Comparison of ENCODE assay signal across 8 cellular contexts in genomic region chr3:94069242-94069813, GRCh38. TPM values are rescaled to one million over a fixed set of nuclear protein-coding genes. Genes with fewer than 3 reads are reported as not detected.
DNase-seq lines count a peak whose midpoint lies in the region; ATAC-seq and TF ChIP-seq lines count a peak whose summit lies in the region.

No MANE protein-coding gene starts in this region.

- H3K9me3 ChIP-seq in right atrium auricular region, result no peaks in the 10 kb centered on the region
- H3K9me3 ChIP-seq in fibroblast of lung (ENCODE audit: control insufficient read depth, insufficient read depth, low read depth, low read length), result no peaks in the 10 kb centered on the region

- peak; percentile 53 to 74 for TF ChIP-seq CTCF in right atrium auricular region (IDR thresholded peaks at IDR 0.05)
- peak in 1 of 2 donors; percentile 37 for TF ChIP-seq CTCF in fibroblast of lung (conservative IDR thresholded peaks at IDR 0.05 in 1 of 2, IDR thresholded peaks at IDR 0.05 in 1 of 2; ENCODE audit: low read depth in 1 of 2, low read length in 2 of 2)

- H3K36me3 ChIP-seq in right atrium auricular region, result peaks cover 11% of the 10 kb centered on the region
- H3K36me3 ChIP-seq in fibroblast of lung (ENCODE audit: control insufficient read depth, insufficient read depth, low read length), result no peaks in the 10 kb centered on the region

- intact Hi-C loops in left cardiac atrium (cut with DNase I), result loop anchor here (10.0 kb wide), 2 partner anchors 65 to 165 kb away; no protein-coding TSS in a partner anchor

- no peak for DNase-seq in right atrium auricular region (ENCODE audit: low spot score)
- DNase-seq in left cardiac atrium, result no peak
- peak; percentile 68 for DNase-seq in RKO (ENCODE audit: low spot score)
- DNase-seq in fibroblast of lung (ENCODE audit: low read depth in 2 of 2), result peak; percentile 17 to 57
- peak; percentile 70 for DNase-seq in superior temporal gyrus (ENCODE audit: extremely low spot score)
- no peak for DNase-seq in stimulated activated CD8-positive, alpha-beta memory T cell treated with anti-CD3 and anti-CD28 coated beads, Interleukin-4, amount 100 ng/mL, for 48 hours
- DNase-seq in GF-D8 (lab: John Stamatoyannopoulos, UW), result no peak

- peak overlapping the region; percentile 49 for H3K4me2 ChIP-seq in fibroblast of lung (ENCODE audit: extremely low read depth, insufficient read depth, low read length)

- peaks cover 5% of the 10 kb centered on the region for H3K79me2 ChIP-seq in fibroblast of lung (ENCODE audit: control insufficient read depth, insufficient read depth, low read length)

- H4K20me1 ChIP-seq in fibroblast of lung (ENCODE audit: control insufficient read depth, extremely low read depth, insufficient read depth, low read length), result no peaks in the 10 kb centered on the region

- H3K27me3 ChIP-seq in right atrium auricular region, result no peaks in the 10 kb centered on the region
- no peaks in the 10 kb centered on the region for H3K27me3 ChIP-seq in fibroblast of lung (ENCODE audit: control insufficient read depth, insufficient read depth, low read length)

- no peak for ATAC-seq in left cardiac atrium
- ATAC-seq in HG03280 (IDR thresholded peaks at IDR 0.05; ENCODE audit: unreplicated experiment), result no peak

- H3K4me1 ChIP-seq in right atrium auricular region (peaks cover 0 to 12% of the 10 kb centered on the region in 2 donors), fibroblast of lung (ENCODE audit: control insufficient read depth, extremely low read depth, insufficient read depth, low read length) (no peaks in the 10 kb centered on the region)

- no peak overlapping the region for H3K9ac ChIP-seq in fibroblast of lung (ENCODE audit: insufficient read depth, low read length)

- H3K4me3 ChIP-seq in right atrium auricular region, result no peak overlapping the region
- H3K4me3 ChIP-seq in fibroblast of lung (replicated peaks in 1 of 4; ENCODE audit: control extremely low read depth in 1 of 4, insufficient read depth in 1 of 4, low read depth in 3 of 4, low read length in 4 of 4), result no peak overlapping the region

- no peak overlapping the region for H3K27ac ChIP-seq in right atrium auricular region
- peak overlapping the region; percentile 16 for H3K27ac ChIP-seq in fibroblast of lung (ENCODE audit: insufficient read depth, low read length)

- peak overlapping the region; percentile 78 for H2AFZ ChIP-seq in fibroblast of lung (ENCODE audit: low read length)

RNA-seq across cellular contexts. Expression of gene NSUN3, which starts 6.5 kb away (rescaled TPM):
- total RNA-seq in right atrium auricular region, result 1 to 10 TPM; 6.1 to 6.6 TPM
- total RNA-seq in left cardiac atrium, result 1 to 10 TPM; 6.6 to 9.8 TPM
- total RNA-seq in fibroblast of lung, result 13.4 and 23.1 TPM in 2 replicates
- polyA plus RNA-seq in fibroblast of lung, result 6.1 and 6.2 TPM in 2 replicates
- 7.0 and 7.9 TPM in 2 replicates for polyA plus RNA-seq in fibroblast of lung (2012)
- 3.7 and 14.2 TPM in 2 replicates for polyA minus RNA-seq in fibroblast of lung (ENCODE audit: low replicate concordance)

RNA-seq across cellular contexts. Expression of gene DHFR2, which starts 6.6 kb away (rescaled TPM):
- 1 to 10 TPM; 3.2 to 3.6 TPM for total RNA-seq in right atrium auricular region
- 1 to 10 TPM; 3.8 to 4.0 TPM for total RNA-seq in left cardiac atrium
- 6.9 and 7.2 TPM in 2 replicates for total RNA-seq in fibroblast of lung
- 2.7 and 4.3 TPM in 2 replicates for polyA plus RNA-seq in fibroblast of lung
- 2.9 and 3.8 TPM in 2 replicates for polyA plus RNA-seq in fibroblast of lung (2012)
- polyA minus RNA-seq in fibroblast of lung (ENCODE audit: low replicate concordance), result 0.67 and 2.7 TPM in 2 replicates

RNA-seq across cellular contexts. Expression of gene STX19, which starts 40.9 kb away (rescaled TPM):
- total RNA-seq in right atrium auricular region, result not detected
- not detected for total RNA-seq in left cardiac atrium
- not detected in 2 replicates for total RNA-seq in fibroblast of lung
- not detected in 2 replicates for polyA plus RNA-seq in fibroblast of lung
- polyA plus RNA-seq in fibroblast of lung (2012), result 0.15 TPM in 1 of 2 replicates, not detected in the other
- not detected in 2 replicates for polyA minus RNA-seq in fibroblast of lung (ENCODE audit: low replicate concordance)

Comparison
In these comparisons a context has a peak if more than half of its experiments do, and no peak if none do; other contexts are left out.
1. DNase-seq: peak in RKO (single experiment), fibroblast of lung (2 of 2) and superior temporal gyrus (single experiment); none in right atrium auricular region (single experiment), left cardiac atrium (single experiment), stimulated activated CD8-positive, alpha-beta memory T cell treated with anti-CD3 and anti-CD28 coated beads, Interleukin-4, amount 100 ng/mL, for 48 hours (single experiment) and GF-D8 (single experiment).